14 cellular contexts compared by ENCODE assay signal in genomic region chr1:94037392-94038229, GRCh38.
DNase-seq lines count a peak whose midpoint lies in the region; ATAC-seq and TF ChIP-seq lines count a peak whose summit lies in the region.
"Had no signal": no experiment of that assay in that cellular context is flagged by ENCODE, and none has a peak within 500 bp of the region (broad histone marks: within the 10 kb centered on the region; RNA-seq: fewer than 3 reads in every experiment).

No MANE protein-coding gene starts in this region.

- H3K27ac ChIP-seq in epithelial cell of prostate, result peak overlapping the region; percentile 59
- H3K27ac ChIP-seq: parathyroid adenoma, RWPE1, thoracic aorta, VCaP had no signal

- no peak overlapping the region for H3K4me3 Mint-ChIP-seq in mesothelial cell of epicardium
- H3K4me3 Mint-ChIP-seq: CD4-positive, alpha-beta T cell had no signal

- H3K27ac Mint-ChIP-seq in mesothelial cell of epicardium, result no peak overlapping the region
- H3K27ac Mint-ChIP-seq: CD4-positive, alpha-beta T cell had no signal

- DNase-seq in CD1c-positive myeloid dendritic cell (ENCODE audit: extremely low spot score) (peak; percentile 14), epithelial cell of prostate (ENCODE audit: low read depth, low spot score) (peak; percentile 69), cortex of kidney (lab: John Stamatoyannopoulos, UW) (no peak), mesothelial cell of epicardium (ENCODE audit: low spot score in 2 of 2, unreplicated experiment in 2 of 2) (no peak), SW480 (ENCODE audit: low spot score) (no peak)
- no peak for DNase-seq in activated CD8-positive, alpha-beta memory T cell treated with anti-CD3 and anti-CD28 coated beads for 24 hours
- DNase-seq: CD4-positive, alpha-beta T cell; Kasumi-1 had no signal

- peaks cover 5% of the 10 kb centered on the region for H3K36me3 Mint-ChIP-seq in mesothelial cell of epicardium

- H3K27me3 Mint-ChIP-seq in mesothelial cell of epicardium (ENCODE audit: low read depth), result no peaks in the 10 kb centered on the region

- peaks cover 27% of the 10 kb centered on the region for H3K4me1 Mint-ChIP-seq in mesothelial cell of epicardium

- TF ChIP-seq CTCF in mesothelial cell of epicardium (IDR thresholded peaks at IDR 0.05; ENCODE audit: unreplicated experiment), result no peak

- peak; percentile 29 for ATAC-seq in GM18867 (IDR thresholded peaks at IDR 0.05; ENCODE audit: unreplicated experiment)
- peak; percentile 36 for ATAC-seq in HG03354 (IDR thresholded peaks at IDR 0.05; ENCODE audit: poor library complexity, severe bottlenecking, unreplicated experiment)

- H3K9me3 Mint-ChIP-seq in mesothelial cell of epicardium, result no peaks in the 10 kb centered on the region
- H3K9me3 Mint-ChIP-seq: CD4-positive, alpha-beta T cell had no signal

Comparison
In these comparisons a context has a peak if more than half of its experiments do, and no peak if none do; other contexts are left out.
1. DNase-seq: peak in CD1c-positive myeloid dendritic cell (single experiment) and epithelial cell of prostate (single experiment); none in cortex of kidney (single experiment), mesothelial cell of epicardium (0 of 2), SW480 (single experiment) and activated CD8-positive, alpha-beta memory T cell treated with anti-CD3 and anti-CD28 coated beads for 24 hours (single experiment).